8 cellular contexts compared by ENCODE assay signal in the genomic region with DNA sequence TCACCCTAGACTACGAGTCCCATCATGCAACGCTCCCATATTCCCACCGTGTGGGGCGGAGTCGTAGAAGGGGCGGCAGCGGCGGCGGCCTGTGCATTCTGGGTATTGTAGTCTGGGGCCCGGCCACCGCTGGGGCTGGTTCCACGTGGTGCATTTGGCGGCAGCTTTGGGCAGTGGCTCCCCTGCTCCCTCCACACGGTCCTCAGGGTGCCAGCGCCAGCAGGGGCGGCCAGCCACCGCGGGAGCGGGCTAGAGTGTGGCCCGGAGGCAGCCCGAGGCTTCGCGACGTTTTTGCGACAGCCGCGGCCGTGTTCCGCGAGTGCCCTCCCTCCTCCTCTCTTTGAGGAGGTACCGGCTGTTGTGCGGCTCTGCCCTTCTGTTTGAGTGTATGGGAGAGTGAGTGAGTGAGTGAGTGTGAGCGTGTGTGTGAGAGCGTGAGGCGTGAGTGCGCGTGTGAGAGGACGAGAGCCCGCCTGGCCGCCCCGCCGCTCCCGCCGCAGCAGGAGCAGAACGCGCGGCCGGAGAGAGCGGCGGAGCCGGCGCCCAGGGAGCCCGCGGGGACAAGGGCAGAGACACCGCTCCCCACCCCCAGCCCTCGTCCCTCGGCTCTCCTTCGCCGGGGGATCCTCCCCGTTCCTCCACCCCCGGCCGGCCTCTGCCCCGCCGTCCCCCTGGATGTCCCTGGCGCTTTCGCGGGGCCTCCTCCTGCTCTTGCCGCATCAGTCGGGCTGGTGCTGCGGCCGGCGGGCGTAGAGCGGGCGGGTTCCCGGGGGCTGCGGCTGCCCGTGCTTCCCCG. TPM values are rescaled to one million over a fixed set of nuclear protein-coding genes. Genes with fewer than 3 reads are reported as not detected.
A peak's percentile ranks its signal among the peaks of the same experiment; 100 is the strongest.
DNase-seq lines count a peak whose midpoint lies in the region; ATAC-seq and TF ChIP-seq lines count a peak whose summit lies in the region.

A gene (plus strand): TSS at position 343 of the 796 bp plus-strand sequence. CDS start 513 bp downstream, outside the sequence.

- no peak for TF ChIP-seq CTCF in PC-9 (conservative IDR thresholded peaks at IDR 0.05)

- no peaks in the 10 kb centered on the region for H3K36me3 ChIP-seq in PC-9 (ENCODE audit: low read depth)
- no peaks in the 10 kb centered on the region for H3K36me3 ChIP-seq in mucosa of rectum (ENCODE audit: control insufficient read depth in 2 of 2, insufficient read depth in 2 of 2, low read length in 2 of 2)

- H3K27me3 ChIP-seq in PC-9 (ENCODE audit: insufficient read depth, low read depth) = peaks cover 3% of the 10 kb centered on the region
- peaks cover 0 to 4% of the 10 kb centered on the region in 2 donors for H3K27me3 ChIP-seq in mucosa of rectum (ENCODE audit: control insufficient read depth in 2 of 2, insufficient read depth in 2 of 2, low read length in 2 of 2)

- CTCF ChIA-PET in PC-9 (lab: Charles Lee) = no interaction called here

- no TSS peak for BruUV-seq in PC-9 (replicated peaks; lab: Mats Ljungman, UMichigan)

- H3K27ac ChIP-seq in PC-9 (peak within 1 kb of the TSS; percentile 59), mucosa of rectum (ENCODE audit: low read depth in 2 of 2, low read length in 2 of 2) (peak within 1 kb of the TSS; percentile 93 to 94)

- peaks cover 17% of the 10 kb centered on the region for H4K20me1 ChIP-seq in PC-9 (ENCODE audit: insufficient read depth)

- peaks cover 28% of the 10 kb centered on the region for H3K4me1 ChIP-seq in PC-9 (replicated peaks; ENCODE audit: insufficient read depth)
- peaks cover 8 to 11% of the 10 kb centered on the region in 2 donors for H3K4me1 ChIP-seq in mucosa of rectum (ENCODE audit: control insufficient read depth in 2 of 2, insufficient read depth in 2 of 2, low read length in 2 of 2)

- no peaks in the 10 kb centered on the region for H3K9me3 ChIP-seq in PC-9 (ENCODE audit: insufficient read depth, low read depth)
- no peaks in the 10 kb centered on the region for H3K9me3 ChIP-seq in mucosa of rectum (ENCODE audit: control insufficient read depth in 2 of 2, low read length in 2 of 2)

- peaks cover 45% of the 10 kb centered on the region for H3K79me2 ChIP-seq in PC-9 (ENCODE audit: low read depth)

- H3K4me3 ChIP-seq in PC-9 (peak within 1 kb of the TSS; percentile 67), mucosa of rectum (ENCODE audit: low read length in 2 of 2) (peak within 1 kb of the TSS; percentile 86 to 93)

- POLR2A ChIA-PET in PC-9 (lab: Charles Lee; ENCODE audit: unreplicated experiment) = interaction anchor here (0.6 kb wide), 1 partner anchor 220 kb away, joined by 3 read pairs; no protein-coding TSS in a partner anchor

- DNase-seq in DMS53 treated with DMSO at 0.1 percent for 48 hours (lab: John Stamatoyannopoulos, UW; ENCODE audit: unreplicated experiment) (peak; percentile 87), KBM-7 (peak; percentile 95), PC-9 (peak; percentile 77 to 79), erythroblast (lab: John Stamatoyannopoulos, UW) (peak; percentile 96)
- peak; percentile 91 for DNase-seq in activated T-cell treated with anti-CD3 and anti-CD28 coated beads, Interleukin-2, amount 50 U/mL, for 1 hour
- DNase-seq in stimulated activated CD8-positive, alpha-beta memory T cell treated with anti-CD3 and anti-CD28 coated beads, Interleukin-4, amount 100 ng/mL, for 4 hours (ENCODE audit: low read depth in 2 of 2, low spot score in 1 of 2) = peak; percentile 70 to 76

- no peaks in the 10 kb centered on the region for H3F3A ChIP-seq in PC-9 (ENCODE audit: insufficient read depth, low read depth)

- no peaks in the 10 kb centered on the region for H3K9me2 ChIP-seq in PC-9 (ENCODE audit: insufficient read depth)

- H3K4me2 ChIP-seq in PC-9 = peak within 1 kb of the TSS; percentile 91

- ATAC-seq in GM21723 (IDR thresholded peaks at IDR 0.05; ENCODE audit: unreplicated experiment) = peak; percentile 92

- H2AFZ ChIP-seq in PC-9 = peak within 1 kb of the TSS; percentile 90

- H3K9ac ChIP-seq in mucosa of rectum (ENCODE audit: low read depth in 1 of 2, low read length in 2 of 2) = peak within 1 kb of the TSS; percentile 72 to 81

- intact Hi-C loops in PC-9 (cut with micrococcal nuclease; ENCODE audit: unreplicated experiment) = loop anchor here (2.0 kb wide), 2 partner anchors 31 to 67 kb away; a partner anchor contains a TSS

- TF ChIP-seq POLR2A in erythroblast (IDR thresholded peaks at IDR 0.05; ENCODE audit: low read length) = peak; percentile 88

- in situ Hi-C loops in KBM-7 (cut with MboI; ENCODE audit: low pct_unique_long_range_greater_than_20kb, low sequenced_read_pairs) = no loop called here

RNA-seq across cellular contexts. Expression of the gene that starts here (rescaled TPM):
- 14.8 and 16.8 TPM in 2 replicates for total RNA-seq in PC-9 (2021)

Comparison
In these comparisons a context has a peak if more than half of its experiments do, and no peak if none do; other contexts are left out.
1. Peak in every context shown above with its lines: DNase-seq, ATAC-seq, H3K4me3 ChIP-seq and H3K27ac ChIP-seq.